ENCODE assay signal across 24 cellular contexts in genomic region chr11:73426184-73426845, GRCh38. TPM values are rescaled to one million over a fixed set of nuclear protein-coding genes. Genes with fewer than 3 reads are reported as not detected.
DNase-seq lines count a peak whose midpoint lies in the region; ATAC-seq and TF ChIP-seq lines count a peak whose summit lies in the region.
"Had no signal": no experiment of that assay in that cellular context is flagged by ENCODE, and none has a peak within 500 bp of the region (broad histone marks: within the 10 kb centered on the region; RNA-seq: fewer than 3 reads in every experiment).

No MANE protein-coding gene starts in this region.

- peaks cover 34% of the 10 kb centered on the region for H4K20me1 ChIP-seq in smooth muscle cell (ENCODE audit: low read depth)

- H3F3A ChIP-seq in smooth muscle cell (ENCODE audit: low read depth) = peaks cover 2% of the 10 kb centered on the region

- TF ChIP-seq CTCF in right atrium auricular region (IDR thresholded peaks at IDR 0.05) (no peak), choroid plexus epithelial cell (conservative IDR thresholded peaks at IDR 0.05; ENCODE audit: low read depth, low read length) (no peak), left lung (IDR thresholded peaks at IDR 0.05) (no peak), smooth muscle cell (IDR thresholded peaks at IDR 0.05; ENCODE audit: borderline replicate concordance, insufficient read depth, poor library complexity, severe bottlenecking) (no peak)

- no peak overlapping the region for H3K9ac ChIP-seq in smooth muscle cell (ENCODE audit: low read depth)

- no peak overlapping the region for H2AFZ ChIP-seq in smooth muscle cell (ENCODE audit: low read depth)

- 84% methylated on average over 2 of the region's 2 CpGs for WGBS in smooth muscle cell (ENCODE audit: low lambda C conversion rate)

- H3K4me3 Mint-ChIP-seq in T-cell = no peak overlapping the region
- H3K4me3 Mint-ChIP-seq: activated naive CD8-positive, alpha-beta T cell treated with anti-CD3 and anti-CD28 coated beads, Interleukin-2, amount 50 U/mL, for 24 hours; activated T-helper 17 cell treated with anti-CD3 and anti-CD28 coated beads, Interleukin-2, amount 50 U/mL, for 72 hours; central memory CD8-positive, alpha-beta T cell; naive B cell had no signal

- H3K27me3 ChIP-seq in right atrium auricular region = no peaks in the 10 kb centered on the region
- H3K27me3 ChIP-seq in left lung = no peaks in the 10 kb centered on the region
- no peaks in the 10 kb centered on the region for H3K27me3 ChIP-seq in smooth muscle cell (ENCODE audit: low read depth)
- H3K27me3 ChIP-seq: gastrocnemius medialis, thyroid gland had no signal

- peaks cover 0 to 20% of the 10 kb centered on the region in 2 donors for H3K4me1 ChIP-seq in right atrium auricular region
- H3K4me1 ChIP-seq in left lung = peaks cover 3 to 33% of the 10 kb centered on the region in 2 donors
- peaks cover 4% of the 10 kb centered on the region for H3K4me1 ChIP-seq in smooth muscle cell (ENCODE audit: low read depth)
- H3K4me1 ChIP-seq: prostate gland had no signal

- H3K79me2 ChIP-seq in smooth muscle cell (ENCODE audit: low read depth) = no peaks in the 10 kb centered on the region

- peak; percentile 22 for ATAC-seq in Right ventricle myocardium superior (ENCODE audit: poor library complexity)
- ATAC-seq in left lung = no peak
- no peak for ATAC-seq in T-cell (replicated peaks in 1 of 4)
- ATAC-seq in GM18867 (IDR thresholded peaks at IDR 0.05; ENCODE audit: unreplicated experiment) = no peak
- ATAC-seq: activated naive CD8-positive, alpha-beta T cell treated with anti-CD3 and anti-CD28 coated beads, Interleukin-2, amount 50 U/mL, for 24 hours; activated T-helper 17 cell treated with anti-CD3 and anti-CD28 coated beads, Interleukin-2, amount 50 U/mL, for 72 hours; left colon had no signal

- H3K9me3 ChIP-seq in right atrium auricular region (no peaks in the 10 kb centered on the region), left lung (no peaks in the 10 kb centered on the region), smooth muscle cell (replicated peaks; ENCODE audit: low read depth) (no peaks in the 10 kb centered on the region)
- H3K9me3 ChIP-seq: gastrocnemius medialis, prostate gland, thyroid gland had no signal

- H3K36me3 Mint-ChIP-seq in T-cell = peaks cover 12% of the 10 kb centered on the region
- H3K36me3 Mint-ChIP-seq: naive B cell had no signal

- H3K4me3 ChIP-seq in right atrium auricular region = no peak overlapping the region
- no peak overlapping the region for H3K4me3 ChIP-seq in choroid plexus epithelial cell (ENCODE audit: low read depth, low read length)
- no peak overlapping the region for H3K4me3 ChIP-seq in left lung
- H3K4me3 ChIP-seq in smooth muscle cell = no peak overlapping the region
- H3K4me3 ChIP-seq: gastrocnemius medialis, prostate gland, thyroid gland had no signal

- H3K27me3 Mint-ChIP-seq in T-cell = no peaks in the 10 kb centered on the region
- H3K27me3 Mint-ChIP-seq: activated naive CD8-positive, alpha-beta T cell treated with anti-CD3 and anti-CD28 coated beads, Interleukin-2, amount 50 U/mL, for 24 hours; activated T-helper 17 cell treated with anti-CD3 and anti-CD28 coated beads, Interleukin-2, amount 50 U/mL, for 72 hours; central memory CD8-positive, alpha-beta T cell; naive B cell had no signal

- no peaks in the 10 kb centered on the region for H3K9me3 Mint-ChIP-seq in T-cell
- H3K9me3 Mint-ChIP-seq: activated naive CD8-positive, alpha-beta T cell treated with anti-CD3 and anti-CD28 coated beads, Interleukin-2, amount 50 U/mL, for 24 hours; activated T-helper 17 cell treated with anti-CD3 and anti-CD28 coated beads, Interleukin-2, amount 50 U/mL, for 72 hours; central memory CD8-positive, alpha-beta T cell; naive B cell had no signal

- no peak overlapping the region for H3K27ac Mint-ChIP-seq in T-cell
- H3K27ac Mint-ChIP-seq: activated naive CD8-positive, alpha-beta T cell treated with anti-CD3 and anti-CD28 coated beads, Interleukin-2, amount 50 U/mL, for 24 hours; activated T-helper 17 cell treated with anti-CD3 and anti-CD28 coated beads, Interleukin-2, amount 50 U/mL, for 72 hours; naive B cell had no signal

- POLR2A ChIA-PET in T-cell (lab: Charles Lee) = interaction anchor here in 1 of 2 donors (0.6 kb wide), 1 partner anchor 13 kb away, joined by 4 read pairs; no protein-coding TSS in a partner anchor

- no peaks in the 10 kb centered on the region for H3K36me3 ChIP-seq in right atrium auricular region
- H3K36me3 ChIP-seq in left lung = no peaks in the 10 kb centered on the region
- no peaks in the 10 kb centered on the region for H3K36me3 ChIP-seq in smooth muscle cell (ENCODE audit: low read depth)
- H3K36me3 ChIP-seq: gastrocnemius medialis, prostate gland, thyroid gland had no signal

- intact Hi-C loops in Right ventricle myocardium superior (cut with DNase I) = no loop called here
- intact Hi-C loops in left lung (cut with DNase I) = no loop called here

- CTCF ChIA-PET in T-cell (lab: Charles Lee) = interaction anchor here in 1 of 2 donors (0.6 to 1.5 kb wide), 2 partner anchors 77 to 746 kb away, joined by 3 to 4 read pairs; no protein-coding TSS in a partner anchor

- peak overlapping the region; percentile 42 for H3K4me2 ChIP-seq in smooth muscle cell

- peak overlapping the region in 1 of 2 donors; percentile 32 for H3K27ac ChIP-seq in right atrium auricular region
- H3K27ac ChIP-seq in left lung = peak overlapping the region; percentile 17 to 71
- H3K27ac ChIP-seq in smooth muscle cell (ENCODE audit: low read depth) = peak overlapping the region; percentile 35
- H3K27ac ChIP-seq: 22Rv1, prostate gland, thyroid gland had no signal

- H3K4me1 Mint-ChIP-seq in T-cell = no peaks in the 10 kb centered on the region
- H3K4me1 Mint-ChIP-seq: central memory CD8-positive, alpha-beta T cell had no signal

- DNase-seq in Right ventricle myocardium superior (no peak), right atrium auricular region (ENCODE audit: low spot score) (no peak), choroid plexus epithelial cell (ENCODE audit: low read depth) (peak; percentile 39), left lung (no peak), smooth muscle cell (lab: John Stamatoyannopoulos, UW; ENCODE audit: unreplicated experiment) (no peak), T-cell (no peak), NCI-H1436 treated with DMSO at 0.1 percent for 48 hours (lab: John Stamatoyannopoulos, UW) (no peak)
- DNase-seq: activated CD4-positive, CD25-positive, alpha-beta regulatory T cell; activated naive CD8-positive, alpha-beta T cell treated with anti-CD3 and anti-CD28 coated beads, Interleukin-2, amount 50 U/mL, for 24 hours; C1 segment of cervical spinal cord; gastrocnemius medialis; left colon; naive B cell; NCI-H1105; NCI-H2171; NCI-H69; OCI-M1; T-helper 2 cell; thyroid gland had no signal

RNA-seq across cellular contexts. Expression of gene RELT, which starts 50.1 kb away (rescaled TPM):
- total RNA-seq in Right ventricle myocardium superior (1.3 TPM), right atrium auricular region (1 to 10 TPM; 2.0 to 7.0 TPM), left lung (10 to 100 TPM; 11.7 to 30.7 TPM), smooth muscle cell (4.3 and 4.8 TPM in 2 replicates), T-cell (100 to 1,000 TPM in 1 of 5 donors, 10 to 100 TPM in 4; 15.6 to 113 (median 19.9) TPM)
- polyA plus RNA-seq in smooth muscle cell = 5.5 and 9.4 TPM in 2 replicates
